Comparison of ENCODE assay signal across 1 cellular context in genomic region chr10:128242641-128243040, GRCh38.
TF ChIP-seq lines count a peak whose summit lies in the region.

No MANE protein-coding gene starts in this region.

TF ChIP-seq in GM23338, 12 proteins besides CTCF, POLR2A, EP300 and RAD21 (continued from another document):
- TF ChIP-seq ZNF462 (CRISPR knock-in tag; IDR thresholded peaks at IDR 0.05) = no peak
- no peak for TF ChIP-seq NANOG (IDR thresholded peaks at IDR 0.05; ENCODE audit: borderline replicate concordance)
- no peak for TF ChIP-seq POLR2AphosphoS5 (IDR thresholded peaks at IDR 0.05; ENCODE audit: low read depth)
TF ChIP-seq in GM23338: peak in this region for 0.
